Comparison of ENCODE assay signal across 30 cellular contexts in the genomic region with DNA sequence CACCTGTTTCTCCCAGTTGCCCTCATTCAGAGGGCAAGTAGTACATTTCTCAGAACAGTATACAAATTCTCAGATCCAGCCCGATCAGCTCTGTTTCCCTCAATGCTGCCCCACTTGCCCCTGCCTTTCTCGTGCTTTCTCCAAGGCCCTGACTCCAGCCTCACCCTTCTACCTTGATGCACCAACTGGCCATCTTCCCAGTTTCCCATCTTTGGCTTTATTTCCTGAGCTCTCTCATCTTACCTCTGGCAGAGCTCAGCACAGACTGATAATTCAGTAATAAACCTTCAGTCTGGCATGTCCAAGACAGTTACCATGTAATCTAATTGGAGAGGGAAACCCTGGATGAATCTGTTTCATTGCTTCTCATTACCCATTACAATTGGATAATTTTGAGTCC.
A peak's percentile ranks its signal among the peaks of the same experiment; 100 is the strongest.
DNase-seq lines count a peak whose midpoint lies in the region; TF ChIP-seq lines count a peak whose summit lies in the region.
"Had no signal": no experiment of that assay in that cellular context is flagged by ENCODE, and none has a peak within 500 bp of the region (broad histone marks: within the 10 kb centered on the region; RNA-seq: fewer than 3 reads in every experiment).

No MANE protein-coding gene starts in this region.

- TF ChIP-seq CTCF in progenitor cell of endocrine pancreas (IDR thresholded peaks at IDR 0.05; ENCODE audit: unreplicated experiment) = no peak

- H2BK5ac ChIP-seq in trophoblast cell (ENCODE audit: low read depth, low read length, poor library complexity) = no peak overlapping the region

- no peaks in the 10 kb centered on the region for H3K36me3 Mint-ChIP-seq in progenitor cell of endocrine pancreas (ENCODE audit: insufficient read depth)
- H3K36me3 Mint-ChIP-seq in activated T-helper 2 cell treated with anti-CD3 and anti-CD28 coated beads, Interferon-gamma antibody, Interleukin-2, Interleukin-4, amounts not matched to agents 10 μg/mL and 5 μg/mL and 100 μg/mL, durations not matched to agents 14 hours and 24 hours and 36 hours (ENCODE audit: low read depth) = no peaks in the 10 kb centered on the region
- H3K36me3 Mint-ChIP-seq: CD14-positive monocyte; CD4-positive, alpha-beta memory T cell; CD4-positive, CD25-positive, alpha-beta regulatory T cell; CD8-positive, alpha-beta memory T cell; CD8-positive, alpha-beta T cell had no signal

- H3K27ac ChIP-seq in trophoblast cell (ENCODE audit: low read depth, low read length) = no peak overlapping the region
- H3K27ac ChIP-seq: 22Rv1; A549; BLaER1; BLaER1 treated with 17β-estradiol and CSF1 and Interleukin-3, amounts not matched to agents 10 nM and 100 nM; C4-2B had no signal

- intact Hi-C loops in activated T-helper 2 cell treated with anti-CD3 and anti-CD28 coated beads, Interferon-gamma antibody, Interleukin-2, Interleukin-4, amounts not matched to agents 10 μg/mL and 5 μg/mL and 100 μg/mL, durations not matched to agents 14 hours and 24 hours and 36 hours (cut with micrococcal nuclease) = no loop called here

- no peak overlapping the region for H3K9ac ChIP-seq in trophoblast cell (ENCODE audit: low read length)
- H3K9ac ChIP-seq: BLaER1; BLaER1 treated with 17β-estradiol and CSF1 and Interleukin-3, amounts not matched to agents 10 nM and 100 nM had no signal

- no peak overlapping the region for H2BK120ac ChIP-seq in trophoblast cell (ENCODE audit: insufficient read depth, low read length, poor library complexity)

- DNase-seq in trophoblast cell = no peak
- DNase-seq in progenitor cell of endocrine pancreas (ENCODE audit: low spot score, unreplicated experiment) = no peak
- DNase-seq in DMS 273 treated with DMSO at 0.1 percent for 48 hours (lab: John Stamatoyannopoulos, UW) = no peak
- DNase-seq in activated T-helper 2 cell treated with anti-CD3 and anti-CD28 coated beads, Interferon-gamma antibody, Interleukin-2, Interleukin-4, amounts not matched to agents 10 μg/mL and 5 μg/mL and 100 μg/mL, durations not matched to agents 14 hours and 24 hours and 36 hours (ENCODE audit: low spot score) = no peak
- DNase-seq: 8988T; ACHN; AML-193; BE2C; C1 segment of cervical spinal cord; Caco-2; Calu3; CD4-positive, alpha-beta memory T cell; CD4-positive, alpha-beta T cell; CD4-positive, CD25-positive, alpha-beta regulatory T cell; CD8-positive, alpha-beta memory T cell; CD8-positive, alpha-beta T cell; COR-L47; DMS153; DMS53; DMS79; DMS79 treated with DMSO at 0.1 percent for 48 hours; DND-41; EL had no signal

- peaks cover 6% of the 10 kb centered on the region for H3K9me3 ChIP-seq in trophoblast cell (ENCODE audit: insufficient read depth, low read depth, low read length)
- H3K9me3 ChIP-seq: A549; BE2C; BLaER1; BLaER1 treated with 17β-estradiol and CSF1 and Interleukin-3, amounts not matched to agents 10 nM and 100 nM; Caco-2 had no signal

- no peak overlapping the region for H4K12ac ChIP-seq in trophoblast cell (ENCODE audit: low read depth, low read length)

- no peak overlapping the region for H2AK5ac ChIP-seq in trophoblast cell (ENCODE audit: low read length)

- no peaks in the 10 kb centered on the region for H3K4me1 Mint-ChIP-seq in progenitor cell of endocrine pancreas (ENCODE audit: low read depth)
- H3K4me1 Mint-ChIP-seq in activated T-helper 2 cell treated with anti-CD3 and anti-CD28 coated beads, Interferon-gamma antibody, Interleukin-2, Interleukin-4, amounts not matched to agents 10 μg/mL and 5 μg/mL and 100 μg/mL, durations not matched to agents 14 hours and 24 hours and 36 hours (ENCODE audit: low read depth) = no peaks in the 10 kb centered on the region
- H3K4me1 Mint-ChIP-seq: B cell; CD14-positive monocyte; CD4-positive, alpha-beta memory T cell; CD4-positive, CD25-positive, alpha-beta regulatory T cell; CD8-positive, alpha-beta memory T cell had no signal

- peak overlapping the region; percentile 72 for H2BK12ac ChIP-seq in trophoblast cell (ENCODE audit: low read length)

- no peak overlapping the region for H3K4ac ChIP-seq in trophoblast cell (ENCODE audit: low read depth, low read length)

- H3K4me1 ChIP-seq in trophoblast cell (ENCODE audit: control insufficient read depth in 1 of 2, insufficient read depth in 2 of 2, low read length in 2 of 2) = peaks cover 2 to 3% of the 10 kb centered on the region in 2 experiments
- H3K4me1 ChIP-seq: A549; BE2C; BLaER1; BLaER1 treated with 17β-estradiol and CSF1 and Interleukin-3, amounts not matched to agents 10 nM and 100 nM; Caco-2 had no signal

- H2AFZ ChIP-seq in trophoblast cell (ENCODE audit: insufficient read depth, low read length, poor library complexity) = no peak overlapping the region

- H3K4me2 ChIP-seq in trophoblast cell (ENCODE audit: low read length) = no peak overlapping the region
- H3K4me2 ChIP-seq: A549; BLaER1; BLaER1 treated with 17β-estradiol and CSF1 and Interleukin-3, amounts not matched to agents 10 nM and 100 nM had no signal

- no peak overlapping the region for H3K14ac ChIP-seq in trophoblast cell (ENCODE audit: low read length)

- no peak overlapping the region for H4K8ac ChIP-seq in trophoblast cell (ENCODE audit: low read depth, low read length)

- H3K27me3 Mint-ChIP-seq in progenitor cell of endocrine pancreas = no peaks in the 10 kb centered on the region
- H3K27me3 Mint-ChIP-seq in activated T-helper 2 cell treated with anti-CD3 and anti-CD28 coated beads, Interferon-gamma antibody, Interleukin-2, Interleukin-4, amounts not matched to agents 10 μg/mL and 5 μg/mL and 100 μg/mL, durations not matched to agents 14 hours and 24 hours and 36 hours (ENCODE audit: low read depth) = no peaks in the 10 kb centered on the region
- H3K27me3 Mint-ChIP-seq: CD4-positive, CD25-positive, alpha-beta regulatory T cell had no signal

- H3K18ac ChIP-seq in trophoblast cell (ENCODE audit: low read length) = no peak overlapping the region

- H3K79me2 ChIP-seq in trophoblast cell (ENCODE audit: control insufficient read depth, insufficient read depth, low read length, poor library complexity) = no peaks in the 10 kb centered on the region

- H3K23ac ChIP-seq in trophoblast cell (ENCODE audit: low read length) = no peak overlapping the region

- peaks cover 18% of the 10 kb centered on the region for H3K79me1 ChIP-seq in trophoblast cell (ENCODE audit: low read length)

- no peaks in the 10 kb centered on the region for H3K9me3 Mint-ChIP-seq in progenitor cell of endocrine pancreas (ENCODE audit: low read depth)
- H3K9me3 Mint-ChIP-seq in activated T-helper 2 cell treated with anti-CD3 and anti-CD28 coated beads, Interferon-gamma antibody, Interleukin-2, Interleukin-4, amounts not matched to agents 10 μg/mL and 5 μg/mL and 100 μg/mL, durations not matched to agents 14 hours and 24 hours and 36 hours = no peaks in the 10 kb centered on the region
- H3K9me3 Mint-ChIP-seq: CD4-positive, alpha-beta T cell; CD8-positive, alpha-beta T cell had no signal

- no peaks in the 10 kb centered on the region for H3K36me3 ChIP-seq in trophoblast cell (ENCODE audit: control insufficient read depth in 1 of 2, insufficient read depth in 2 of 2, low read length in 2 of 2)
- H3K36me3 ChIP-seq: BE2C; BLaER1; BLaER1 treated with 17β-estradiol and CSF1 and Interleukin-3, amounts not matched to agents 10 nM and 100 nM had no signal

- H3K4me3 ChIP-seq in trophoblast cell (ENCODE audit: low read depth, low read length) = no peak overlapping the region
- H3K4me3 ChIP-seq: A549; BLaER1; BLaER1 treated with 17β-estradiol and CSF1 and Interleukin-3, amounts not matched to agents 10 nM and 100 nM had no signal

- no peaks in the 10 kb centered on the region for H3K27me3 ChIP-seq in trophoblast cell (ENCODE audit: insufficient read depth, low read length)
- H3K27me3 ChIP-seq: BE2C; BLaER1; BLaER1 treated with 17β-estradiol and CSF1 and Interleukin-3, amounts not matched to agents 10 nM and 100 nM had no signal

- WGBS in trophoblast cell (ENCODE audit: extremely low coverage, insufficient coverage, insufficient read length) = no CpG with 5 or more reads among the region's 2 CpGs

- H3K27ac Mint-ChIP-seq in progenitor cell of endocrine pancreas = peak overlapping the region; percentile 47
- no peak overlapping the region for H3K27ac Mint-ChIP-seq in activated T-helper 2 cell treated with anti-CD3 and anti-CD28 coated beads, Interferon-gamma antibody, Interleukin-2, Interleukin-4, amounts not matched to agents 10 μg/mL and 5 μg/mL and 100 μg/mL, durations not matched to agents 14 hours and 24 hours and 36 hours
- H3K27ac Mint-ChIP-seq: B cell; CD4-positive, alpha-beta memory T cell; CD4-positive, alpha-beta T cell; CD4-positive, CD25-positive, alpha-beta regulatory T cell; CD8-positive, alpha-beta memory T cell; CD8-positive, alpha-beta T cell had no signal

- H3K4me3 Mint-ChIP-seq in progenitor cell of endocrine pancreas (ENCODE audit: low read depth) = no peak overlapping the region
- H3K4me3 Mint-ChIP-seq in activated T-helper 2 cell treated with anti-CD3 and anti-CD28 coated beads, Interferon-gamma antibody, Interleukin-2, Interleukin-4, amounts not matched to agents 10 μg/mL and 5 μg/mL and 100 μg/mL, durations not matched to agents 14 hours and 24 hours and 36 hours (ENCODE audit: low read depth) = no peak overlapping the region
- H3K4me3 Mint-ChIP-seq: B cell; CD14-positive monocyte; CD4-positive, alpha-beta memory T cell; CD4-positive, alpha-beta T cell; CD4-positive, CD25-positive, alpha-beta regulatory T cell; CD8-positive, alpha-beta memory T cell; CD8-positive, alpha-beta T cell had no signal

- peak overlapping the region; percentile 57 for H4K91ac ChIP-seq in trophoblast cell (ENCODE audit: low read depth, low read length)
